Comparison of ENCODE assay signal across 8 cellular contexts in genomic region chr17:28842282-28843012, GRCh38. TPM values are rescaled to one million over a fixed set of nuclear protein-coding genes. Genes with fewer than 3 reads are reported as not detected.
DNase-seq lines count a peak whose midpoint lies in the region; TF ChIP-seq lines count a peak whose summit lies in the region.

FAM222B (minus strand) TSS chr17:28842790; CDS start chr17:28766667, 76,123 bp downstream.

- no peak for TF ChIP-seq CTCF in MM.1S (IDR thresholded peaks at IDR 0.05; ENCODE audit: low read length)
- TF ChIP-seq CTCF in neural progenitor cell (IDR thresholded peaks at IDR 0.05): no peak

- peak within 1 kb of the TSS; percentile 91 for H3K4me3 ChIP-seq in MM.1S (ENCODE audit: low read length)
- peak within 1 kb of the TSS; percentile 63 for H3K4me3 ChIP-seq in SJSA1
- peak within 1 kb of the TSS; percentile 90 for H3K4me3 ChIP-seq in neural progenitor cell
- H3K4me3 ChIP-seq in stomach smooth muscle (ENCODE audit: low read length in 2 of 2): peak within 1 kb of the TSS; percentile 93 to 95

- H3K27me3 Mint-ChIP-seq in neural progenitor cell (ENCODE audit: insufficient read depth, low read depth): peaks cover 4% of the 10 kb centered on the region

- no peaks in the 10 kb centered on the region for H3K4me1 ChIP-seq in MM.1S (ENCODE audit: low read length)
- H3K4me1 ChIP-seq in SJSA1 (replicated peaks): peaks cover 26% of the 10 kb centered on the region
- peaks cover 6% of the 10 kb centered on the region for H3K4me1 ChIP-seq in neural progenitor cell
- peaks cover 15% of the 10 kb centered on the region for H3K4me1 ChIP-seq in stomach smooth muscle (ENCODE audit: control insufficient read depth, insufficient read depth, low read length)

- H3K79me2 ChIP-seq in MM.1S (ENCODE audit: low read length): peaks cover 42% of the 10 kb centered on the region
- peaks cover 51% of the 10 kb centered on the region for H3K79me2 ChIP-seq in neural progenitor cell (ENCODE audit: low read depth)

- H3K4me2 ChIP-seq in MM.1S (ENCODE audit: low read depth, low read length): peak within 1 kb of the TSS; percentile 98
- peak within 1 kb of the TSS; percentile 86 for H3K4me2 ChIP-seq in neural progenitor cell

- H3K9ac ChIP-seq in MM.1S (ENCODE audit: low read length) (peak within 1 kb of the TSS; percentile 77), neural progenitor cell (peak within 1 kb of the TSS; percentile 77), stomach smooth muscle (ENCODE audit: low read length in 2 of 2) (peak within 1 kb of the TSS; percentile 83 to 86)

- DNase-seq in DMS79 treated with DMSO at 0.1 percent for 48 hours (lab: John Stamatoyannopoulos, UW): peak; percentile 76
- peak; percentile 69 for DNase-seq in H4 (ENCODE audit: low spot score)
- peak; percentile 91 for DNase-seq in MM.1S
- DNase-seq in SJSA1 (ENCODE audit: low read depth in 1 of 2, low spot score in 2 of 2): peak; percentile 69 to 89
- DNase-seq in activated gamma-delta T cell treated with anti-CD3 and anti-CD28 coated beads, Interleukin-2, amount 50 U/mL, for 16 hours (ENCODE audit: low read depth): peak; percentile 80
- peak; percentile 72 for DNase-seq in foreskin melanocyte
- DNase-seq in neural progenitor cell (ENCODE audit: low spot score): peak; percentile 97

- H2AFZ ChIP-seq in MM.1S (ENCODE audit: low read length): peak within 1 kb of the TSS; percentile 100
- peak within 1 kb of the TSS; percentile 92 for H2AFZ ChIP-seq in neural progenitor cell (replicated peaks)

- H3K36me3 ChIP-seq in MM.1S (replicated peaks; ENCODE audit: insufficient read depth, low read length): no peaks in the 10 kb centered on the region
- H3K36me3 ChIP-seq in SJSA1: peaks cover 3% of the 10 kb centered on the region; the same call in 1 of the 2 replicates
- no peaks in the 10 kb centered on the region for H3K36me3 ChIP-seq in neural progenitor cell
- no peaks in the 10 kb centered on the region for H3K36me3 ChIP-seq in stomach smooth muscle (ENCODE audit: control insufficient read depth in 2 of 2, insufficient read depth in 2 of 2, low read length in 2 of 2)

- H3K36me3 Mint-ChIP-seq in neural progenitor cell: peaks cover 2% of the 10 kb centered on the region

- H3K27me3 ChIP-seq in MM.1S (replicated peaks; ENCODE audit: insufficient read depth, low read length) (no peaks in the 10 kb centered on the region), SJSA1 (replicated peaks) (no peaks in the 10 kb centered on the region), neural progenitor cell (no peaks in the 10 kb centered on the region), stomach smooth muscle (ENCODE audit: control insufficient read depth in 1 of 2, insufficient read depth in 2 of 2, low read length in 2 of 2) (no peaks in the 10 kb centered on the region)

- H3K27ac Mint-ChIP-seq in neural progenitor cell: peak within 1 kb of the TSS; percentile 92

- peak within 1 kb of the TSS; percentile 94 for H3K4me3 Mint-ChIP-seq in neural progenitor cell

- peaks cover 9% of the 10 kb centered on the region for H3K4me1 Mint-ChIP-seq in neural progenitor cell

- no peaks in the 10 kb centered on the region for H3K9me2 ChIP-seq in MM.1S (replicated peaks; ENCODE audit: insufficient read depth, low read length)

- H3K27ac ChIP-seq in MM.1S (ENCODE audit: low read length): no peak within 1 kb of the TSS
- peak within 1 kb of the TSS; percentile 9; the same call in 1 of the 2 replicates for H3K27ac ChIP-seq in SJSA1
- H3K27ac ChIP-seq in neural progenitor cell: no peak within 1 kb of the TSS
- peak within 1 kb of the TSS; percentile 53 for H3K27ac ChIP-seq in stomach smooth muscle (ENCODE audit: low read length)

- H4K20me1 ChIP-seq in MM.1S (ENCODE audit: insufficient read depth, low read length): no peaks in the 10 kb centered on the region; the same call in 1 of the 2 replicates
- no peaks in the 10 kb centered on the region for H4K20me1 ChIP-seq in neural progenitor cell (ENCODE audit: low read depth)

- H3F3A ChIP-seq in MM.1S (ENCODE audit: insufficient read depth, low read length): no peaks in the 10 kb centered on the region
- H3F3A ChIP-seq in neural progenitor cell (ENCODE audit: low read depth): peaks cover 19% of the 10 kb centered on the region

- H3K9me3 ChIP-seq in MM.1S (replicated peaks; ENCODE audit: insufficient read depth, low read length) (no peaks in the 10 kb centered on the region), SJSA1 (replicated peaks) (no peaks in the 10 kb centered on the region; the same call in 1 of the 2 replicates), neural progenitor cell (ENCODE audit: low read depth) (no peaks in the 10 kb centered on the region), stomach smooth muscle (ENCODE audit: control insufficient read depth in 2 of 2, low read length in 2 of 2) (no peaks in the 10 kb centered on the region)

- H3K9me3 Mint-ChIP-seq in neural progenitor cell: no peaks in the 10 kb centered on the region

RNA-seq across cellular contexts. Expression of gene FAM222B, which starts in this region (rescaled TPM):
- total RNA-seq in H4 (2014; rRNA removed; shearing (Covaris generic)): 3.6 and 4.1 TPM in 2 replicates
- 5.0 and 5.2 TPM in 2 replicates for total RNA-seq in SJSA1 (2014; rRNA removed; shearing (Covaris generic))
- 7.1 and 17.7 TPM in 2 replicates for total RNA-seq in neural progenitor cell (ENCODE audit: low replicate concordance)

Comparison
In these comparisons a context has a peak if more than half of its experiments do, and no peak if none do; other contexts are left out.
1. H3K27ac ChIP-seq: peak in SJSA1 (single experiment) and stomach smooth muscle (single experiment); none in MM.1S (single experiment) and neural progenitor cell (single experiment).
2. Peak in every context shown above with its lines, with median percentiles within 50 percentile points of each other: DNase-seq, H3K4me3 ChIP-seq and H3K9ac ChIP-seq.